20 cellular contexts compared by ENCODE assay signal in the genomic region with DNA sequence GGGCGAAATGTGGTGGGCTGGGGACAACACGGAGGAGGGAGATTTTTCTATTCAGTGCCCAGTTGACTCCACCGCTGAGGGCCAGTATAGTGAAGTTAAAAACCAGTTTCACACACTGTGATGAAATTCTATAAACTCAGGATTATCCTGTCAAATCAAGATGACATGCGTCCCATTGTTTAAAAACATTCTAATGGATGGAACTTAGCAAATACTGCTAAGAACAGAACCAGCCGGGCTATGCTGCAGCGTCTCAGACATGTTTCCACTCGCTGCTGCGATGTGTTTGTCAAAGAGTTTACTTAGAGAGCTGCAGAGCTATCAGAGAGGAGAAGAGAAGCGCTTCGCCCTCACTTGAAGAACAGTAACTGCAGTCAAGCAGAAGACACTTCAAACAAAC.
DNase-seq lines count a peak whose midpoint lies in the region; ATAC-seq and TF ChIP-seq lines count a peak whose summit lies in the region.
"Had no signal": no experiment of that assay in that cellular context is flagged by ENCODE, and none has a peak within 500 bp of the region (broad histone marks: within the 10 kb centered on the region; RNA-seq: fewer than 3 reads in every experiment).

No MANE protein-coding gene starts in this region.

- H3K36me3 ChIP-seq in RWPE2 (ENCODE audit: low read depth) (no peaks in the 10 kb centered on the region), neural cell (ENCODE audit: insufficient read depth, low read length) (no peaks in the 10 kb centered on the region), urinary bladder (ENCODE audit: insufficient read depth) (no peaks in the 10 kb centered on the region), lower lobe of right lung (no peaks in the 10 kb centered on the region)

- H3F3A ChIP-seq in neural cell (ENCODE audit: insufficient read depth, low read length, poor library complexity, severe bottlenecking): no peaks in the 10 kb centered on the region

- no peak overlapping the region for H3K4me2 ChIP-seq in neural cell (ENCODE audit: low read length)
- H3K4me2 ChIP-seq: GM23338 had no signal

- no peaks in the 10 kb centered on the region for H3K9me2 ChIP-seq in neural cell (ENCODE audit: insufficient read depth, low read length)

- H3K4me1 ChIP-seq in RWPE2 (ENCODE audit: insufficient read depth, poor library complexity, severe bottlenecking) (peaks cover 6% of the 10 kb centered on the region), urinary bladder (ENCODE audit: insufficient read depth) (no peaks in the 10 kb centered on the region), lower lobe of right lung (no peaks in the 10 kb centered on the region)

- TF ChIP-seq EP300 in neural cell (conservative IDR thresholded peaks at IDR 0.05; ENCODE audit: poor library complexity, severe bottlenecking): no peak

- no peak overlapping the region for H3K9ac ChIP-seq in neural cell (ENCODE audit: low read length)

- H3K27ac ChIP-seq in RWPE2 (ENCODE audit: poor library complexity, severe bottlenecking) (no peak overlapping the region), neural cell (ENCODE audit: low read length) (no peak overlapping the region), urinary bladder (ENCODE audit: low read depth) (peak overlapping the region; percentile 12), lower lobe of right lung (no peak overlapping the region)

- DNase-seq in RWPE2 (ENCODE audit: low spot score) (no peak), lower lobe of right lung (no peak), posterior vena cava (ENCODE audit: low spot score) (no peak)
- DNase-seq: C1 segment of cervical spinal cord; CD4-positive, alpha-beta memory T cell; COR-L47; DMS53; H9; KG1; MM.1S; NCI-H2029; NCI-H2227 treated with DMSO at 0.1 percent for 48 hours; NCI-H526 treated with DMSO at 0.1 percent for 48 hours; RPMI8226; SHP77 treated with DMSO at 0.1 percent for 48 hours had no signal

- H3K79me2 ChIP-seq in neural cell (replicated peaks; ENCODE audit: insufficient read depth, low read length): no peaks in the 10 kb centered on the region

- H3K4me3 ChIP-seq in RWPE2 (ENCODE audit: severe bottlenecking) (no peak overlapping the region), neural cell (ENCODE audit: low read length) (no peak overlapping the region), urinary bladder (ENCODE audit: low read depth, low read length) (no peak overlapping the region), lower lobe of right lung (no peak overlapping the region)
- H3K4me3 ChIP-seq: GM23338 had no signal

- H3K27me3 ChIP-seq in RWPE2 (ENCODE audit: insufficient read depth, poor library complexity, severe bottlenecking) (no peaks in the 10 kb centered on the region), neural cell (ENCODE audit: insufficient read depth, low read depth, low read length) (peaks cover 23% of the 10 kb centered on the region), lower lobe of right lung (ENCODE audit: low read depth) (no peaks in the 10 kb centered on the region)

- intact Hi-C loops in lower lobe of right lung (cut with DNase I): no loop called here
- intact Hi-C loops in posterior vena cava (cut with DNase I): no loop called here

- ATAC-seq in RWPE2 (ENCODE audit: low read depth) (peak; percentile 81), esophagus mucosa (peak; percentile 93), lower lobe of right lung (no peak), HG02973 (IDR thresholded peaks at IDR 0.05; ENCODE audit: unreplicated experiment) (no peak)
- ATAC-seq: GM23338 had no signal

- 71% methylated on average over 10 of the region's 10 CpGs for WGBS in urinary bladder

- TF ChIP-seq CTCF in RWPE2 (IDR thresholded peaks at IDR 0.05; ENCODE audit: poor library complexity, severe bottlenecking) (no peak), neural cell (IDR thresholded peaks at IDR 0.05; ENCODE audit: poor library complexity, severe bottlenecking) (no peak), lower lobe of right lung (IDR thresholded peaks at IDR 0.05) (no peak)

- no peaks in the 10 kb centered on the region for H4K20me1 ChIP-seq in neural cell (ENCODE audit: insufficient read depth)

- no peak overlapping the region for H2AFZ ChIP-seq in neural cell (ENCODE audit: low read depth, low read length)
- H2AFZ ChIP-seq: GM23338 had no signal

- no peak for TF ChIP-seq RAD21 in neural cell (conservative IDR thresholded peaks at IDR 0.05)

- H3K9me3 ChIP-seq in RWPE2 (ENCODE audit: severe bottlenecking): no peaks in the 10 kb centered on the region
- H3K9me3 ChIP-seq in neural cell (ENCODE audit: low read length): no peaks in the 10 kb centered on the region
- no peaks in the 10 kb centered on the region for H3K9me3 ChIP-seq in lower lobe of right lung

TF ChIP-seq in neural cell, 6 proteins besides CTCF, POLR2A, EP300 and RAD21:
- TF ChIP-seq TAF1 (IDR thresholded peaks at IDR 0.05; ENCODE audit: low read depth) (no peak), POLR2AphosphoS5 (IDR thresholded peaks at IDR 0.05) (peak; percentile 11), SMC3 (conservative IDR thresholded peaks at IDR 0.05; ENCODE audit: poor library complexity) (no peak)

Comparison
In these comparisons a context has a peak if more than half of its experiments do, and no peak if none do; other contexts are left out.
1. ATAC-seq: peak in RWPE2 (single experiment) and esophagus mucosa (single experiment); none in lower lobe of right lung (0 of 2) and HG02973 (single experiment).